In genomic region chr1:100896481-100896982, GRCh38 we compare ENCODE assay signal across 8 cellular contexts. TPM values are rescaled to one million over a fixed set of nuclear protein-coding genes. Genes with fewer than 3 reads are reported as not detected.
DNase-seq lines count a peak whose midpoint lies in the region; ATAC-seq, FAIRE-seq and TF ChIP-seq lines count a peak whose summit lies in the region.

No MANE protein-coding gene starts in this region.

- FAIRE-seq in A549 (lab: Jason Lieb, UNC) = no peak
- FAIRE-seq in GM18507 (lab: Jason Lieb, UNC) = peak; percentile 75

- ATAC-seq in A549 (peak; percentile 23 to 58; a peak in 4 of 6 replicates), HG02938 (IDR thresholded peaks at IDR 0.05; ENCODE audit: unreplicated experiment) (peak; percentile 68)

- TF ChIP-seq CTCF in A549 (IDR thresholded peaks at IDR 0.05) (no peak), dorsolateral prefrontal cortex (IDR thresholded peaks at IDR 0.05 in 54 of 56, conservative IDR thresholded peaks at IDR 0.05 in 2 of 56; ENCODE audit: low read depth in 1 of 56, partially characterized antibody in 56 of 56) (no peak)

- peak overlapping the region; percentile 83 for H3K4me2 ChIP-seq in A549

- H3K4me1 ChIP-seq in A549 (peaks cover 8% of the 10 kb centered on the region; the same call in 1 of the 3 replicates), mononuclear cell (ENCODE audit: insufficient read depth, low read length) (peaks cover 15% of the 10 kb centered on the region)

- H3K27me3 ChIP-seq in dorsolateral prefrontal cortex (no peaks in the 10 kb centered on the region), mononuclear cell (ENCODE audit: insufficient read depth, low read length) (no peaks in the 10 kb centered on the region)

- H3K4me3 ChIP-seq in A549 (peak overlapping the region; percentile 99), dorsolateral prefrontal cortex (peak overlapping the region; percentile 68 to 98 (median 88)), mononuclear cell (ENCODE audit: low read length) (peak overlapping the region; percentile 95)

- POLR2A ChIA-PET in A549 (lab: Yijun Ruan, JAX) = no interaction called here

- CTCF ChIA-PET in A549 (lab: Yijun Ruan, JAX) = no interaction called here

- intact Hi-C loops in dorsolateral prefrontal cortex (cut with DNase I) = loop anchor here (5.0 to 10.0 kb wide), 6 partner anchors 542 to 862 kb away; partner anchors contain the start of genes CDC14A (in 2 of the 2), RTCA (in 1 of the 2), SASS6 (in 1 of the 2) and TRMT13 (in 1 of the 2)

- no peak for TF ChIP-seq EP300 in A549 (IDR thresholded peaks at IDR 0.05)

- no peak for TF ChIP-seq RAD21 in A549 (conservative IDR thresholded peaks at IDR 0.05 in 1 of 2, IDR thresholded peaks at IDR 0.05 in 1 of 2)

- H3K27ac ChIP-seq in A549 (peak overlapping the region; percentile 91 to 95), dorsolateral prefrontal cortex (peak overlapping the region in 53 of 59 donors; percentile 70 to 97 (median 92))

- H3K9me3 ChIP-seq in A549 (no peaks in the 10 kb centered on the region), mononuclear cell (ENCODE audit: low read depth, low read length) (no peaks in the 10 kb centered on the region)

- WGBS in A549 (ENCODE audit: missing lambda C conversion rate) = 3% methylated on average over 12 of the region's 12 CpGs

- peak; percentile 27 to 58 for DNase-seq in A549 (ENCODE audit: low read depth in 1 of 2, low spot score in 1 of 2)
- no peak for DNase-seq in GM18507 (ENCODE audit: extremely low spot score, insufficient read length, low read depth)
- peak; percentile 4 for DNase-seq in NCI-H2196 treated with DMSO at 0.1 percent for 48 hours (lab: John Stamatoyannopoulos, UW; ENCODE audit: unreplicated experiment)
- DNase-seq in activated CD4-positive, alpha-beta T cell treated with anti-CD3 and anti-CD28 coated beads, Interleukin-2, amount 50 U/mL, for 1 hour = peak; percentile 53
- DNase-seq in dorsolateral prefrontal cortex = peak in 1 of 10 donors; percentile 11
- DNase-seq in stimulated activated CD8-positive, alpha-beta memory T cell treated with anti-CD3 and anti-CD28 coated beads, Interleukin-7, amount 100 ng/mL, for 24 hours (ENCODE audit: low read depth) = peak; percentile 2

- TF ChIP-seq POLR2A in A549 (IDR thresholded peaks at IDR 0.05; ENCODE audit: low read length) = no peak

TF ChIP-seq in A549, 52 proteins besides CTCF, POLR2A, EP300 and RAD21:
- TF ChIP-seq, protein P1, sequence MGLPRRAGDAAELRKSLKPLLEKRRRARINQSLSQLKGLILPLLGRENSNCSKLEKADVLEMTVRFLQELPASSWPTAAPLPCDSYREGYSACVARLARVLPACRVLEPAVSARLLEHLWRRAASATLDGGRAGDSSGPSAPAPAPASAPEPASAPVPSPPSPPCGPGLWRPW (IDR thresholded peaks at IDR 0.05) = no peak
- no peak for TF ChIP-seq PBX3 (IDR thresholded peaks at IDR 0.05)
- no peak for TF ChIP-seq HMGXB4 (CRISPR knock-in tag; IDR thresholded peaks at IDR 0.05; ENCODE audit: borderline replicate concordance)
- no peak for TF ChIP-seq USF2 (IDR thresholded peaks at IDR 0.05)
- no peak for TF ChIP-seq CHD2 (IDR thresholded peaks at IDR 0.05; ENCODE audit: low read length, partially characterized antibody)
- no peak for TF ChIP-seq ESRRA (IDR thresholded peaks at IDR 0.05; ENCODE audit: borderline replicate concordance, low read length)
- TF ChIP-seq ZNF302 (CRISPR knock-in tag; IDR thresholded peaks at IDR 0.05) = no peak
- TF ChIP-seq NPAS2 (CRISPR knock-in tag; IDR thresholded peaks at IDR 0.05; ENCODE audit: borderline replicate concordance) = no peak
- no peak for TF ChIP-seq HOXA7 (CRISPR knock-in tag; IDR thresholded peaks at IDR 0.05)
- TF ChIP-seq MAFK (IDR thresholded peaks at IDR 0.05; ENCODE audit: partially characterized antibody) = no peak

RNA-seq across cellular contexts. Expression of gene SLC30A7, which starts 0.6 kb away (rescaled TPM):
- polyA plus RNA-seq in A549 (2011; rRNA removed) (9.6 and 11.1 TPM in 2 replicates), A549 (2017; fragmentation: RNase III; extraction: RNeasy Plus Mini Kit Qiagen cat#74134 plus additional on column Dnase treatment) (3.9 to 4.8 TPM (median 4.3 TPM) in 3 replicates)
- 1.5 and 2.3 TPM in 2 replicates for polyA plus RNA-seq in A549 (2012; cell fraction: cytosol; rRNA removed)
- 1.7 and 2.9 TPM in 2 replicates for polyA plus RNA-seq in A549 (2012; cell fraction: nucleus; rRNA removed)
- polyA minus RNA-seq in A549 (2011; rRNA and poly(A)+ RNA removed) = 16.8 and 20.0 TPM in 2 replicates
- total RNA-seq in dorsolateral prefrontal cortex (10 to 100 TPM; 14.8 to 30.3 (median 21.4) TPM), mononuclear cell (34.9 TPM)

RNA-seq across cellular contexts. Expression of gene EXTL2, which starts 1.9 kb away (rescaled TPM):
- polyA plus RNA-seq in A549 (2011; rRNA removed) (19.1 and 22.4 TPM in 2 replicates), A549 (2017; fragmentation: RNase III; extraction: RNeasy Plus Mini Kit Qiagen cat#74134 plus additional on column Dnase treatment) (9.2 to 10.7 TPM (median 9.4 TPM) in 3 replicates)
- 3.1 and 3.4 TPM in 2 replicates for polyA plus RNA-seq in A549 (2012; cell fraction: cytosol; rRNA removed)
- polyA plus RNA-seq in A549 (2012; cell fraction: nucleus; rRNA removed) = 2.9 and 4.9 TPM in 2 replicates
- polyA minus RNA-seq in A549 (2011; rRNA and poly(A)+ RNA removed) = 3.2 and 4.8 TPM in 2 replicates
- total RNA-seq in dorsolateral prefrontal cortex (10 to 100 TPM; 18.1 to 60.5 (median 35.4) TPM), mononuclear cell (2.4 TPM)
